ENCODE assay signal across 7 cellular contexts in genomic region chr11:73384871-73385692, GRCh38. TPM values are rescaled to one million over a fixed set of nuclear protein-coding genes. Genes with fewer than 3 reads are reported as not detected.
DNase-seq lines count a peak whose midpoint lies in the region; ATAC-seq and TF ChIP-seq lines count a peak whose summit lies in the region.

No MANE protein-coding gene starts in this region.

- H3K4me3 Mint-ChIP-seq in T-helper 1 cell treated with Interleukin-12 subunit alpha and Interleukin-12 subunit beta and Interleukin-4 antibody, amounts not matched to agents 30 μg/mL and 1 μg/mL, for 36 hours, result peak overlapping the region; percentile 74

- H3K27me3 Mint-ChIP-seq in T-helper 1 cell treated with Interleukin-12 subunit alpha and Interleukin-12 subunit beta and Interleukin-4 antibody, amounts not matched to agents 30 μg/mL and 1 μg/mL, for 36 hours (ENCODE audit: low read depth), result no peaks in the 10 kb centered on the region

- H3K9ac ChIP-seq in PC-3 (ENCODE audit: low read length), result no peak overlapping the region

- ATAC-seq in GM18909 (IDR thresholded peaks at IDR 0.05; ENCODE audit: poor library complexity, unreplicated experiment), result peak; percentile 54
- ATAC-seq in HG02798 (IDR thresholded peaks at IDR 0.05; ENCODE audit: poor library complexity, unreplicated experiment), result peak; percentile 46
- no peak for ATAC-seq in PC-3

- H3K27me3 ChIP-seq in PC-3 (ENCODE audit: low read length), result no peaks in the 10 kb centered on the region

- no peaks in the 10 kb centered on the region for H3K9me3 Mint-ChIP-seq in T-helper 1 cell treated with Interleukin-12 subunit alpha and Interleukin-12 subunit beta and Interleukin-4 antibody, amounts not matched to agents 30 μg/mL and 1 μg/mL, for 36 hours

- no peak overlapping the region for H3K4me3 ChIP-seq in skin epidermis
- H3K4me3 ChIP-seq in PC-3 (ENCODE audit: low read length), result no peak overlapping the region

- peaks cover 70% of the 10 kb centered on the region for H4K20me1 ChIP-seq in PC-3 (ENCODE audit: low read length)

- H3K36me3 Mint-ChIP-seq in T-helper 1 cell treated with Interleukin-12 subunit alpha and Interleukin-12 subunit beta and Interleukin-4 antibody, amounts not matched to agents 30 μg/mL and 1 μg/mL, for 36 hours (ENCODE audit: low read depth), result peaks cover 2% of the 10 kb centered on the region

- H3K4me1 ChIP-seq in PC-3 (ENCODE audit: insufficient read depth, low read length), result no peaks in the 10 kb centered on the region

- no peak for TF ChIP-seq CTCF in PC-3 (conservative IDR thresholded peaks at IDR 0.05; ENCODE audit: low read depth, low read length)

- BruUV-seq in PC-3 (replicated peaks; lab: Mats Ljungman, UMichigan), result no TSS peak

- peak overlapping the region; percentile 78 for H3K27ac Mint-ChIP-seq in T-helper 1 cell treated with Interleukin-12 subunit alpha and Interleukin-12 subunit beta and Interleukin-4 antibody, amounts not matched to agents 30 μg/mL and 1 μg/mL, for 36 hours

- no peaks in the 10 kb centered on the region for H3K9me2 ChIP-seq in PC-3 (replicated peaks; ENCODE audit: low read length)

- POLR2A ChIA-PET in PC-3 (lab: Charles Lee; ENCODE audit: unreplicated experiment), result no interaction called here

- H3K4me2 ChIP-seq in PC-3 (ENCODE audit: low read length), result no peak overlapping the region

- H3K4me1 Mint-ChIP-seq in T-helper 1 cell treated with Interleukin-12 subunit alpha and Interleukin-12 subunit beta and Interleukin-4 antibody, amounts not matched to agents 30 μg/mL and 1 μg/mL, for 36 hours (ENCODE audit: low read depth), result peaks cover 56% of the 10 kb centered on the region

- H2AFZ ChIP-seq in PC-3 (ENCODE audit: low read length), result no peak overlapping the region

- peaks cover 2% of the 10 kb centered on the region; the same call in 1 of the 2 replicates for H3K36me3 ChIP-seq in PC-3 (ENCODE audit: low read depth, low read length)

- H3K27ac ChIP-seq in skin epidermis, result peak overlapping the region in 20 of 21 experiments; percentile 4 to 88 (median 76)
- no peak overlapping the region for H3K27ac ChIP-seq in PC-3 (ENCODE audit: low read length)

- no peaks in the 10 kb centered on the region for H3K9me3 ChIP-seq in PC-3 (ENCODE audit: low read length)

- intact Hi-C loops in head of caudate nucleus (cut with DNase I), result no loop called here
- intact Hi-C loops in PC-3 (cut with micrococcal nuclease), result no loop called here

- peak in 35 of 42 donors; percentile 27 to 74 (median 51) for DNase-seq in head of caudate nucleus
- no peak for DNase-seq in NCI-H2107 treated with DMSO at 0.1 percent for 48 hours (lab: John Stamatoyannopoulos, UW; ENCODE audit: unreplicated experiment)
- DNase-seq in PC-3, result no peak

- no peaks in the 10 kb centered on the region for H3F3A ChIP-seq in PC-3 (ENCODE audit: low read length, unreplicated experiment)

- H3K79me2 ChIP-seq in PC-3 (ENCODE audit: low read length), result peaks cover 95% of the 10 kb centered on the region

- CTCF ChIA-PET in PC-3 (lab: Charles Lee), result interaction anchor here (0.5 to 0.6 kb wide), 2 partner anchors 660 to 1279 kb away, joined by 3 to 5 read pairs; no protein-coding TSS in a partner anchor

RNA-seq across cellular contexts. Expression of gene RELT, which starts 8.9 kb away (rescaled TPM):
- 24.5 and 34.0 TPM in 2 replicates for total RNA-seq in PC-3 (2014; rRNA removed)

Comparison
In these comparisons a context has a peak if more than half of its experiments do, and no peak if none do; other contexts are left out.
1. DNase-seq: peak in head of caudate nucleus (35 of 42); none in NCI-H2107 treated with DMSO at 0.1 percent for 48 hours (single experiment) and PC-3 (single experiment).